Comparison of ENCODE assay signal across 8 cellular contexts in genomic region chr1:200888349-200888838, GRCh38. TPM values are rescaled to one million over a fixed set of nuclear protein-coding genes. Genes with fewer than 3 reads are reported as not detected.
A peak's percentile ranks its signal among the peaks of the same experiment; 100 is the strongest.
DNase-seq lines count a peak whose midpoint lies in the region; ATAC-seq and FAIRE-seq lines count a peak whose summit lies in the region.

No MANE protein-coding gene starts in this region.

- peak overlapping the region in 1 of 2 donors; percentile 39 for H3K27ac ChIP-seq in small intestine (ENCODE audit: low read depth in 1 of 2, low read length in 1 of 2)
- no peak overlapping the region for H3K27ac ChIP-seq in Karpas-422 (ENCODE audit: low read length)

- H3K9me3 ChIP-seq in small intestine (ENCODE audit: control insufficient read depth, low read depth) (no peaks in the 10 kb centered on the region), Karpas-422 (ENCODE audit: low read length) (no peaks in the 10 kb centered on the region)

- H3K36me3 ChIP-seq in small intestine (ENCODE audit: control insufficient read depth in 2 of 2, insufficient read depth in 2 of 2, low read length in 2 of 2): no peaks in the 10 kb centered on the region
- no peaks in the 10 kb centered on the region for H3K36me3 ChIP-seq in Karpas-422 (ENCODE audit: insufficient read depth, low read length)

- no peaks in the 10 kb centered on the region for H3K9me3 Mint-ChIP-seq in activated T-cell treated with anti-CD3 and anti-CD28 coated beads, Interleukin-2, amount 50 U/mL, for 72 hours

- peaks cover 47% of the 10 kb centered on the region for H3K4me1 Mint-ChIP-seq in activated T-cell treated with anti-CD3 and anti-CD28 coated beads, Interleukin-2, amount 50 U/mL, for 72 hours (ENCODE audit: low read depth)

- H3K4me3 Mint-ChIP-seq in activated T-cell treated with anti-CD3 and anti-CD28 coated beads, Interleukin-2, amount 50 U/mL, for 72 hours: peak overlapping the region; percentile 35 to 57

- peaks cover 0 to 3% of the 10 kb centered on the region in 2 donors for H3K4me1 ChIP-seq in small intestine (ENCODE audit: control insufficient read depth in 2 of 2, insufficient read depth in 1 of 2, low read depth in 1 of 2, low read length in 1 of 2)
- no peaks in the 10 kb centered on the region for H3K4me1 ChIP-seq in Karpas-422 (ENCODE audit: low read length)

- no peak for FAIRE-seq in small intestine (lab: Jason Lieb, UNC)

- no peaks in the 10 kb centered on the region for H3K27me3 ChIP-seq in small intestine (ENCODE audit: control insufficient read depth in 2 of 2, insufficient read depth in 2 of 2, low read length in 2 of 2)
- H3K27me3 ChIP-seq in Karpas-422 (ENCODE audit: low read length): no peaks in the 10 kb centered on the region

- H3K4me2 ChIP-seq in Karpas-422 (ENCODE audit: low read depth, low read length, poor library complexity, severe bottlenecking): no peak overlapping the region

- H4K20me1 ChIP-seq in Karpas-422 (ENCODE audit: insufficient read depth, low read depth, low read length): no peaks in the 10 kb centered on the region

- no peak overlapping the region for H2AFZ ChIP-seq in Karpas-422 (ENCODE audit: low read length)

- no peak overlapping the region for H3K4me3 ChIP-seq in small intestine (ENCODE audit: low read depth in 1 of 2, low read length in 2 of 2)
- H3K4me3 ChIP-seq in Karpas-422 (ENCODE audit: low read length): no peak overlapping the region

- H3K9me2 ChIP-seq in Karpas-422 (replicated peaks; ENCODE audit: insufficient read depth, low read length): no peaks in the 10 kb centered on the region

- no peak overlapping the region for H3K27ac Mint-ChIP-seq in activated T-cell treated with anti-CD3 and anti-CD28 coated beads, Interleukin-2, amount 50 U/mL, for 72 hours

- peak; percentile 85 for DNase-seq in NOMO-1 treated with DMSO at 0.1 percent for 48 hours (lab: John Stamatoyannopoulos, UW; ENCODE audit: unreplicated experiment)
- peak; percentile 75 to 80 for DNase-seq in activated T-cell treated with anti-CD3 and anti-CD28 coated beads, Interleukin-2, amount 50 U/mL, for 72 hours
- peak; percentile 61 for DNase-seq in small intestine
- DNase-seq in NCI-H146 treated with DMSO at 0.1 percent for 48 hours (lab: John Stamatoyannopoulos, UW; ENCODE audit: unreplicated experiment): no peak
- DNase-seq in 8988T: no peak
- no peak for DNase-seq in Karpas-422

- peaks cover 77% of the 10 kb centered on the region for H3K27me3 Mint-ChIP-seq in activated T-cell treated with anti-CD3 and anti-CD28 coated beads, Interleukin-2, amount 50 U/mL, for 72 hours (ENCODE audit: low read depth)

- H3K9ac ChIP-seq in Karpas-422 (ENCODE audit: low read length): no peak overlapping the region

- H3K79me2 ChIP-seq in Karpas-422 (ENCODE audit: low read length): no peaks in the 10 kb centered on the region

- ATAC-seq in GM18511 (IDR thresholded peaks at IDR 0.05; ENCODE audit: unreplicated experiment) (peak; percentile 91), HG02759 (IDR thresholded peaks at IDR 0.05; ENCODE audit: unreplicated experiment) (peak; percentile 90)
- ATAC-seq in activated T-cell treated with anti-CD3 and anti-CD28 coated beads, Interleukin-2, amount 50 U/mL, for 72 hours (replicated peaks in 1 of 2): peak; percentile 85 to 91

- 48 to 70% (median 56%) methylated on average over 7 of the region's 7 CpGs for WGBS in small intestine, 3 donors

- H3K36me3 Mint-ChIP-seq in activated T-cell treated with anti-CD3 and anti-CD28 coated beads, Interleukin-2, amount 50 U/mL, for 72 hours (ENCODE audit: insufficient read depth in 2 of 2): no peaks in the 10 kb centered on the region

RNA-seq across cellular contexts. Expression of gene INAVA, which starts 6.3 kb away (rescaled TPM):
- not detected for total RNA-seq in activated T-cell treated with anti-CD3 and anti-CD28 coated beads, Interleukin-2, amount 50 U/mL, for 72 hours
- 100 to 1,000 TPM in 2 of 3 donors, 10 to 100 TPM in 1; 58.7 to 192 (median 165) TPM for polyA plus RNA-seq in small intestine
- not detected in 2 replicates for total RNA-seq in Karpas-422 (2014; rRNA removed; shearing (Covaris generic); ENCODE audit: low replicate concordance)

RNA-seq across cellular contexts. Expression of gene GPR25, which starts 15.6 kb away (rescaled TPM):
- not detected for total RNA-seq in activated T-cell treated with anti-CD3 and anti-CD28 coated beads, Interleukin-2, amount 50 U/mL, for 72 hours
- under 1 TPM in 1 of 3 donors, not detected in 2; 0.07 TPM for polyA plus RNA-seq in small intestine
- not detected in 2 replicates for total RNA-seq in Karpas-422 (2014; rRNA removed; shearing (Covaris generic); ENCODE audit: low replicate concordance)

Comparison
In these comparisons a context has a peak if more than half of its experiments do, and no peak if none do; other contexts are left out.
1. DNase-seq: peak in NOMO-1 treated with DMSO at 0.1 percent for 48 hours (single experiment), activated T-cell treated with anti-CD3 and anti-CD28 coated beads, Interleukin-2, amount 50 U/mL, for 72 hours (2 of 2) and small intestine (single experiment); none in NCI-H146 treated with DMSO at 0.1 percent for 48 hours (single experiment), 8988T (single experiment) and Karpas-422 (single experiment).
2. Peak in every context shown above with its lines, with median percentiles within 50 percentile points of each other: ATAC-seq.